In the genomic region with DNA sequence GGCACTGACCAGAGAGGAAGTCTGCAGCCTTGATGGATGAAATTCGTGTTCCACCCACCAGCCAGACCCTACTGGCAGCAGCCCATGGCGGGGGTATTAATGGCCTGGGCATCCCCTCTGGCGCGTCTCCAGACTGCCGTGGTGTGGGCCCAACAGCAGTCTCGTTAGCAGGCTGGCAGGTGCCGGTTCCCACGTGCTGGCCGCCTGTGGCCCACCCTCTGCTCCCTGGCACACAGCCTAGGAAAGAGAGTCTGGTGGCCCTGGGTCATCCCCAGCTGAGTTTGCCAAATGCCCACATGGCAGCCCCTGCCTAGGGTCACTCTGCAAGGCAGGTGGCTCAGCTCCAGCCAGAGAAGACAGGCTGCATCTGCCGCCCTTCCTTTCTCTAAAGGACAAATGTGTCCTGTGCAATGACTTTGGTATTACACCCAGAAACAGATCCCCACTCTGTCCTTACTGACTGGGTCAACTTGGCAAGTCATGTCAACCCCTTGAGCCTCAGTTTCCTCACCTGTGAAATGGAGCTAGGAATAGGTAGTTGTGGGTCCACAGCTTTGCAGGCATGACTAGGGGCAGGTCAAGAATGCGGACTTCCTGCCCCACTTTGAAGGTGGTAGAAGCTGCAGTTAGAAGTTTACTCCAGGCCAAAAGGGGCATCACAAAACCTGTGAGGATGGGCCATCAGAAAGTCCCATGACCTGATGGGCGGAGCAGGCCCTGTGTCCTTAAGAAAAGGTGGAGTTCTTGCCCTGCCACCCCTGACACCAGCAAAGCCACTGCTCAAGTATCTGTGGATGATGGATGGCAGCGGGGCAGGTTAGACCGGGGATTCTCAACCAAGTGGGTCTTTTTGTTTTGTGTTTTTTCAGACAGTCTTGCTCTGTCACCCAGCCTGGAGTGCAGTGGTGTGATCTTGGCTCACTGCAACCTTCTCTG, we compare ENCODE assay signal across 1 cellular context.
A peak's percentile ranks its signal among the peaks of the same experiment; 100 is the strongest.
TF ChIP-seq lines count a peak whose summit lies in the region.

No MANE protein-coding gene starts in this region.

TF ChIP-seq in HepG2, 621 proteins besides CTCF, POLR2A, EP300 and RAD21 (continued from another document and continues in another):
- TF ChIP-seq, protein P1, sequence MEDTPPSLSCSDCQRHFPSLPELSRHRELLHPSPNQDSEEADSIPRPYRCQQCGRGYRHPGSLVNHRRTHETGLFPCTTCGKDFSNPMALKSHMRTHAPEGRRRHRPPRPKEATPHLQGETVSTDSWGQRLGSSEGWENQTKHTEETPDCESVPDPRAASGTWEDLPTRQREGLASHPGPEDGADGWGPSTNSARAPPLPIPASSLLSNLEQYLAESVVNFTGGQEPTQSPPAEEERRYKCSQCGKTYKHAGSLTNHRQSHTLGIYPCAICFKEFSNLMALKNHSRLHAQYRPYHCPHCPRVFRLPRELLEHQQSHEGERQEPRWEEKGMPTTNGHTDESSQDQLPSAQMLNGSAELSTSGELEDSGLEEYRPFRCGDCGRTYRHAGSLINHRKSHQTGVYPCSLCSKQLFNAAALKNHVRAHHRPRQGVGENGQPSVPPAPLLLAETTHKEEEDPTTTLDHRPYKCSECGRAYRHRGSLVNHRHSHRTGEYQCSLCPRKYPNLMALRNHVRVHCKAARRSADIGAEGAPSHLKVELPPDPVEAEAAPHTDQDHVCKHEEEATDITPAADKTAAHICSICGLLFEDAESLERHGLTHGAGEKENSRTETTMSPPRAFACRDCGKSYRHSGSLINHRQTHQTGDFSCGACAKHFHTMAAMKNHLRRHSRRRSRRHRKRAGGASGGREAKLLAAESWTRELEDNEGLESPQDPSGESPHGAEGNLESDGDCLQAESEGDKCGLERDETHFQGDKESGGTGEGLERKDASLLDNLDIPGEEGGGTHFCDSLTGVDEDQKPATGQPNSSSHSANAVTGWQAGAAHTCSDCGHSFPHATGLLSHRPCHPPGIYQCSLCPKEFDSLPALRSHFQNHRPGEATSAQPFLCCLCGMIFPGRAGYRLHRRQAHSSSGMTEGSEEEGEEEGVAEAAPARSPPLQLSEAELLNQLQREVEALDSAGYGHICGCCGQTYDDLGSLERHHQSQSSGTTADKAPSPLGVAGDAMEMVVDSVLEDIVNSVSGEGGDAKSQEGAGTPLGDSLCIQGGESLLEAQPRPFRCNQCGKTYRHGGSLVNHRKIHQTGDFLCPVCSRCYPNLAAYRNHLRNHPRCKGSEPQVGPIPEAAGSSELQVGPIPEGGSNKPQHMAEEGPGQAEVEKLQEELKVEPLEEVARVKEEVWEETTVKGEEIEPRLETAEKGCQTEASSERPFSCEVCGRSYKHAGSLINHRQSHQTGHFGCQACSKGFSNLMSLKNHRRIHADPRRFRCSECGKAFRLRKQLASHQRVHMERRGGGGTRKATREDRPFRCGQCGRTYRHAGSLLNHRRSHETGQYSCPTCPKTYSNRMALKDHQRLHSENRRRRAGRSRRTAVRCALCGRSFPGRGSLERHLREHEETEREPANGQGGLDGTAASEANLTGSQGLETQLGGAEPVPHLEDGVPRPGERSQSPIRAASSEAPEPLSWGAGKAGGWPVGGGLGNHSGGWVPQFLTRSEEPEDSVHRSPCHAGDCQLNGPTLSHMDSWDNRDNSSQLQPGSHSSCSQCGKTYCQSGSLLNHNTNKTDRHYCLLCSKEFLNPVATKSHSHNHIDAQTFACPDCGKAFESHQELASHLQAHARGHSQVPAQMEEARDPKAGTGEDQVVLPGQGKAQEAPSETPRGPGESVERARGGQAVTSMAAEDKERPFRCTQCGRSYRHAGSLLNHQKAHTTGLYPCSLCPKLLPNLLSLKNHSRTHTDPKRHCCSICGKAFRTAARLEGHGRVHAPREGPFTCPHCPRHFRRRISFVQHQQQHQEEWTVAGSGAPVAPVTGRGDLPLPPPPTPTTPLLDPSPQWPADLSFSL (CRISPR knock-in tag; IDR thresholded peaks at IDR 0.05), result peak; percentile 29; the same call in 1 of the 2 replicates
- TF ChIP-seq, protein P2, sequence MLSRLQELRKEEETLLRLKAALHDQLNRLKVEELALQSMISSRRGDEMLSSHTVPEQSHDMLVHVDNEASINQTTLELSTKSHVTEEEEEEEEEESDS (CRISPR knock-in tag; IDR thresholded peaks at IDR 0.05; ENCODE audit: borderline replicate concordance), result no peak
- 0 out of 2 replicates have a peak, but pooled peaks have one; percentile 6 for TF ChIP-seq ZSCAN29 (CRISPR knock-in tag; conservative IDR thresholded peaks at IDR 0.05)
- TF ChIP-seq, protein P3, sequence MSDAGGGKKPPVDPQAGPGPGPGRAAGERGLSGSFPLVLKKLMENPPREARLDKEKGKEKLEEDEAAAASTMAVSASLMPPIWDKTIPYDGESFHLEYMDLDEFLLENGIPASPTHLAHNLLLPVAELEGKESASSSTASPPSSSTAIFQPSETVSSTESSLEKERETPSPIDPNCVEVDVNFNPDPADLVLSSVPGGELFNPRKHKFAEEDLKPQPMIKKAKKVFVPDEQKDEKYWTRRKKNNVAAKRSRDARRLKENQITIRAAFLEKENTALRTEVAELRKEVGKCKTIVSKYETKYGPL (CRISPR knock-in tag; IDR thresholded peaks at IDR 0.05), result no peak
- peak; percentile 59 for TF ChIP-seq POLR2G (IDR thresholded peaks at IDR 0.05; ENCODE audit: low read depth, low read length)
- no peak for TF ChIP-seq HDAC6 (IDR thresholded peaks at IDR 0.05; ENCODE audit: low read depth, low read length)
- TF ChIP-seq, protein P4, sequence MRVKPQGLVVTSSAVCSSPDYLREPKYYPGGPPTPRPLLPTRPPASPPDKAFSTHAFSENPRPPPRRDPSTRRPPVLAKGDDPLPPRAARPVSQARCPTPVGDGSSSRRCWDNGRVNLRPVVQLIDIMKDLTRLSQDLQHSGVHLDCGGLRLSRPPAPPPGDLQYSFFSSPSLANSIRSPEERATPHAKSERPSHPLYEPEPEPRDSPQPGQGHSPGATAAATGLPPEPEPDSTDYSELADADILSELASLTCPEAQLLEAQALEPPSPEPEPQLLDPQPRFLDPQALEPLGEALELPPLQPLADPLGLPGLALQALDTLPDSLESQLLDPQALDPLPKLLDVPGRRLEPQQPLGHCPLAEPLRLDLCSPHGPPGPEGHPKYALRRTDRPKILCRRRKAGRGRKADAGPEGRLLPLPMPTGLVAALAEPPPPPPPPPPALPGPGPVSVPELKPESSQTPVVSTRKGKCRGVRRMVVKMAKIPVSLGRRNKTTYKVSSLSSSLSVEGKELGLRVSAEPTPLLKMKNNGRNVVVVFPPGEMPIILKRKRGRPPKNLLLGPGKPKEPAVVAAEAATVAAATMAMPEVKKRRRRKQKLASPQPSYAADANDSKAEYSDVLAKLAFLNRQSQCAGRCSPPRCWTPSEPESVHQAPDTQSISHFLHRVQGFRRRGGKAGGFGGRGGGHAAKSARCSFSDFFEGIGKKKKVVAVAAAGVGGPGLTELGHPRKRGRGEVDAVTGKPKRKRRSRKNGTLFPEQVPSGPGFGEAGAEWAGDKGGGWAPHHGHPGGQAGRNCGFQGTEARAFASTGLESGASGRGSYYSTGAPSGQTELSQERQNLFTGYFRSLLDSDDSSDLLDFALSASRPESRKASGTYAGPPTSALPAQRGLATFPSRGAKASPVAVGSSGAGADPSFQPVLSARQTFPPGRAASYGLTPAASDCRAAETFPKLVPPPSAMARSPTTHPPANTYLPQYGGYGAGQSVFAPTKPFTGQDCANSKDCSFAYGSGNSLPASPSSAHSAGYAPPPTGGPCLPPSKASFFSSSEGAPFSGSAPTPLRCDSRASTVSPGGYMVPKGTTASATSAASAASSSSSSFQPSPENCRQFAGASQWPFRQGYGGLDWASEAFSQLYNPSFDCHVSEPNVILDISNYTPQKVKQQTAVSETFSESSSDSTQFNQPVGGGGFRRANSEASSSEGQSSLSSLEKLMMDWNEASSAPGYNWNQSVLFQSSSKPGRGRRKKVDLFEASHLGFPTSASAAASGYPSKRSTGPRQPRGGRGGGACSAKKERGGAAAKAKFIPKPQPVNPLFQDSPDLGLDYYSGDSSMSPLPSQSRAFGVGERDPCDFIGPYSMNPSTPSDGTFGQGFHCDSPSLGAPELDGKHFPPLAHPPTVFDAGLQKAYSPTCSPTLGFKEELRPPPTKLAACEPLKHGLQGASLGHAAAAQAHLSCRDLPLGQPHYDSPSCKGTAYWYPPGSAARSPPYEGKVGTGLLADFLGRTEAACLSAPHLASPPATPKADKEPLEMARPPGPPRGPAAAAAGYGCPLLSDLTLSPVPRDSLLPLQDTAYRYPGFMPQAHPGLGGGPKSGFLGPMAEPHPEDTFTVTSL (CRISPR knock-in tag; IDR thresholded peaks at IDR 0.05; ENCODE audit: borderline replicate concordance), result no peak
- TF ChIP-seq ZNF572 (CRISPR knock-in tag; IDR thresholded peaks at IDR 0.05), result 0 out of 2 replicates have a peak, but pooled peaks have one; percentile 7
- TF ChIP-seq RBM22 (optimal IDR thresholded peaks at IDR 0.05; ENCODE audit: low read length), result peak; percentile 93
- TF ChIP-seq, protein P5, sequence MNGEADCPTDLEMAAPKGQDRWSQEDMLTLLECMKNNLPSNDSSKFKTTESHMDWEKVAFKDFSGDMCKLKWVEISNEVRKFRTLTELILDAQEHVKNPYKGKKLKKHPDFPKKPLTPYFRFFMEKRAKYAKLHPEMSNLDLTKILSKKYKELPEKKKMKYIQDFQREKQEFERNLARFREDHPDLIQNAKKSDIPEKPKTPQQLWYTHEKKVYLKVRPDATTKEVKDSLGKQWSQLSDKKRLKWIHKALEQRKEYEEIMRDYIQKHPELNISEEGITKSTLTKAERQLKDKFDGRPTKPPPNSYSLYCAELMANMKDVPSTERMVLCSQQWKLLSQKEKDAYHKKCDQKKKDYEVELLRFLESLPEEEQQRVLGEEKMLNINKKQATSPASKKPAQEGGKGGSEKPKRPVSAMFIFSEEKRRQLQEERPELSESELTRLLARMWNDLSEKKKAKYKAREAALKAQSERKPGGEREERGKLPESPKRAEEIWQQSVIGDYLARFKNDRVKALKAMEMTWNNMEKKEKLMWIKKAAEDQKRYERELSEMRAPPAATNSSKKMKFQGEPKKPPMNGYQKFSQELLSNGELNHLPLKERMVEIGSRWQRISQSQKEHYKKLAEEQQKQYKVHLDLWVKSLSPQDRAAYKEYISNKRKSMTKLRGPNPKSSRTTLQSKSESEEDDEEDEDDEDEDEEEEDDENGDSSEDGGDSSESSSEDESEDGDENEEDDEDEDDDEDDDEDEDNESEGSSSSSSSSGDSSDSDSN (CRISPR knock-in tag; IDR thresholded peaks at IDR 0.05), result 0 out of 2 replicates have a peak, but pooled peaks have one; percentile 4
- TF ChIP-seq FOXM1 (CRISPR knock-in tag; IDR thresholded peaks at IDR 0.05), result no peak
- peak; percentile 29; the same call in 1 of the 2 replicates for TF ChIP-seq POLR2AphosphoS5 (IDR thresholded peaks at IDR 0.05; ENCODE audit: low read depth, low read length)
- TF ChIP-seq ZFY (CRISPR knock-in tag; IDR thresholded peaks at IDR 0.05), result 0 out of 2 replicates have a peak, but pooled peaks have one; percentile 32
- TF ChIP-seq ZSCAN21 (CRISPR knock-in tag; IDR thresholded peaks at IDR 0.05; ENCODE audit: borderline replicate concordance), result peak; percentile 15; the same call in 1 of the 2 replicates
- peak; percentile 27 for TF ChIP-seq ZNF883 (CRISPR knock-in tag; IDR thresholded peaks at IDR 0.05; ENCODE audit: not compliant biosample characterization)
- peak; percentile 32; the same call in 1 of the 2 replicates for TF ChIP-seq IRF2 (CRISPR knock-in tag; IDR thresholded peaks at IDR 0.05)
- TF ChIP-seq, protein P6, sequence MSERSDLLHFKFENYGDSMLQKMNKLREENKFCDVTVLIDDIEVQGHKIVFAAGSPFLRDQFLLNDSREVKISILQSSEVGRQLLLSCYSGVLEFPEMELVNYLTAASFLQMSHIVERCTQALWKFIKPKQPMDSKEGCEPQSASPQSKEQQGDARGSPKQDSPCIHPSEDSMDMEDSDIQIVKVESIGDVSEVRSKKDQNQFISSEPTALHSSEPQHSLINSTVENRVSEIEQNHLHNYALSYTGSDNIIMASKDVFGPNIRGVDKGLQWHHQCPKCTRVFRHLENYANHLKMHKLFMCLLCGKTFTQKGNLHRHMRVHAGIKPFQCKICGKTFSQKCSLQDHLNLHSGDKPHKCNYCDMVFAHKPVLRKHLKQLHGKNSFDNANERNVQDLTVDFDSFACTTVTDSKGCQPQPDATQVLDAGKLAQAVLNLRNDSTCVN (CRISPR knock-in tag; IDR thresholded peaks at IDR 0.05; ENCODE audit: borderline replicate concordance), result 0 out of 2 replicates have a peak, but pooled peaks have one; percentile 0
- TF ChIP-seq NONO (IDR thresholded peaks at IDR 0.05), result no peak
- peak; percentile 63; the same call in 1 of the 2 replicates for TF ChIP-seq NONO (CRISPR knock-in tag; conservative IDR thresholded peaks at IDR 0.05)
- TF ChIP-seq, protein P7, sequence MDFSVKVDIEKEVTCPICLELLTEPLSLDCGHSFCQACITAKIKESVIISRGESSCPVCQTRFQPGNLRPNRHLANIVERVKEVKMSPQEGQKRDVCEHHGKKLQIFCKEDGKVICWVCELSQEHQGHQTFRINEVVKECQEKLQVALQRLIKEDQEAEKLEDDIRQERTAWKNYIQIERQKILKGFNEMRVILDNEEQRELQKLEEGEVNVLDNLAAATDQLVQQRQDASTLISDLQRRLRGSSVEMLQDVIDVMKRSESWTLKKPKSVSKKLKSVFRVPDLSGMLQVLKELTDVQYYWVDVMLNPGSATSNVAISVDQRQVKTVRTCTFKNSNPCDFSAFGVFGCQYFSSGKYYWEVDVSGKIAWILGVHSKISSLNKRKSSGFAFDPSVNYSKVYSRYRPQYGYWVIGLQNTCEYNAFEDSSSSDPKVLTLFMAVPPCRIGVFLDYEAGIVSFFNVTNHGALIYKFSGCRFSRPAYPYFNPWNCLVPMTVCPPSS (IDR thresholded peaks at IDR 0.05), result no peak
- TF ChIP-seq RXRA (CRISPR knock-in tag; IDR thresholded peaks at IDR 0.05), result 0 out of 2 replicates have a peak, but pooled peaks have one; percentile 8
- TF ChIP-seq ZNF747 (CRISPR knock-in tag; IDR thresholded peaks at IDR 0.05; ENCODE audit: borderline replicate concordance), result no peak
- peak; percentile 31; the same call in 1 of the 2 replicates for TF ChIP-seq ZNF225 (CRISPR knock-in tag; IDR thresholded peaks at IDR 0.05)
- TF ChIP-seq, protein P8, sequence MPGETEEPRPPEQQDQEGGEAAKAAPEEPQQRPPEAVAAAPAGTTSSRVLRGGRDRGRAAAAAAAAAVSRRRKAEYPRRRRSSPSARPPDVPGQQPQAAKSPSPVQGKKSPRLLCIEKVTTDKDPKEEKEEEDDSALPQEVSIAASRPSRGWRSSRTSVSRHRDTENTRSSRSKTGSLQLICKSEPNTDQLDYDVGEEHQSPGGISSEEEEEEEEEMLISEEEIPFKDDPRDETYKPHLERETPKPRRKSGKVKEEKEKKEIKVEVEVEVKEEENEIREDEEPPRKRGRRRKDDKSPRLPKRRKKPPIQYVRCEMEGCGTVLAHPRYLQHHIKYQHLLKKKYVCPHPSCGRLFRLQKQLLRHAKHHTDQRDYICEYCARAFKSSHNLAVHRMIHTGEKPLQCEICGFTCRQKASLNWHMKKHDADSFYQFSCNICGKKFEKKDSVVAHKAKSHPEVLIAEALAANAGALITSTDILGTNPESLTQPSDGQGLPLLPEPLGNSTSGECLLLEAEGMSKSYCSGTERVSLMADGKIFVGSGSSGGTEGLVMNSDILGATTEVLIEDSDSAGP (CRISPR knock-in tag; IDR thresholded peaks at IDR 0.05; ENCODE audit: borderline replicate concordance), result peak; percentile 0
- 0 out of 2 replicates have a peak, but pooled peaks have one; percentile 29 for TF ChIP-seq MAFG (CRISPR knock-in tag; IDR thresholded peaks at IDR 0.05)
